ENCODE assay signal across 14 cellular contexts in the genomic region with DNA sequence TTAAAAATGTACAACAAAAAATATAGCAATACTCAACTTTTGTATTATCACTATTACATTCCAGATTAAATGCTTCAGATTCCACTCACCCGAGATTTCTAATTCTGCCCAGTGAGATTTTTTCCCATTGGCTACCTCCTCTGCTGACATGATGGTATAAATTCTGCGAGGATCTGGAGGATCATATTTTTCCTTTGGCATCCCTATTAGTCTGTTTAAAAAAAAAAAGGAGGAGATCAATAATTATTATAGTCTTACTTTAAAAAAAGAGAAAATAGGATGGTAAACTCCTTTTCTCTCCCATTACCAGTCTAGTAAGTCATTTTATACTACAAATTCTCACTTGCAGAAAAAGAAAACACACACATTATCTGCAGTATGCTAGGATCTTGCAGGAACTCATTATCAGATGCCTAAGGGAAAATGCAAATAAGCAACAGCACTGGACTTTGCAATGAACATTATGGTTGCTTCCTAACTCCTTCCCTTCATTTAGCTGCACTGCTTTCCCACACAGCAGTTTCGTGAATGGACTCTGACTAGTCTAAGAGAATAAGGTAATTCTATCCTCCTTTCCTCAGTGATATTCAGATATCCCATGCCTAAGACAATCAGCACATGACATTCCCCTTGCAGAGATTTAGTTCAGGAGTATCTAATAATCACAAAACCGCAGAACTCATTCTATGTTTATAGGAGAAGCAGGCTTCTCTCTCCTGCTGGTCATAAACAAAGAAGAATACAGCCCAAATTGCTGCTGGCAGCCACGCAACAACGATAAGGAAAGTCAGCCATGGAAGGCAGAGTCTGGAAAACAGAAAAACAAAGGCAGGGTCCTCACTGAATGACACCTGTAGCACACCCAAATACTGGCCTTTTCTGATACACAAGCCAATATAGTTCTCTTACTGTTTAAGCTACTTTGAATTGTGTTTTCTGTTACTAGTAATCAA. TPM values are rescaled to one million over a fixed set of nuclear protein-coding genes. Genes with fewer than 3 reads are reported as not detected.
A peak's percentile ranks its signal among the peaks of the same experiment; 100 is the strongest.
DNase-seq lines count a peak whose midpoint lies in the region; ATAC-seq and TF ChIP-seq lines count a peak whose summit lies in the region.
"Had no signal": no experiment of that assay in that cellular context is flagged by ENCODE, and none has a peak within 500 bp of the region (broad histone marks: within the 10 kb centered on the region; RNA-seq: fewer than 3 reads in every experiment).

No MANE protein-coding gene starts in this region.

- ATAC-seq in omental fat pad (ENCODE audit: low FRiP score), result no peak

- TF ChIP-seq CTCF in fibroblast of villous mesenchyme (IDR thresholded peaks at IDR 0.05; ENCODE audit: insufficient read depth, low read depth, low read length), result no peak
- no peak for TF ChIP-seq CTCF in omental fat pad (IDR thresholded peaks at IDR 0.05)

- H3K9ac ChIP-seq in SK-N-MC (ENCODE audit: insufficient read length), result peak overlapping the region; percentile 56

- peak in 2 of 3 experiments; percentile 0 to 6 for DNase-seq in NCI-H1417 (lab: John Stamatoyannopoulos, UW)
- DNase-seq in NCI-H1417 treated with DMSO at 0.1 percent for 48 hours (lab: John Stamatoyannopoulos, UW), result no peak
- DNase-seq in SK-N-MC (ENCODE audit: low read depth, low spot score), result peak; percentile 55
- DNase-seq in fibroblast of villous mesenchyme (ENCODE audit: low read depth), result peak; percentile 64
- DNase-seq in retina, result peak; percentile 4
- DNase-seq in omental fat pad (ENCODE audit: low spot score), result no peak
- no peak for DNase-seq in iPS-NIHi7 (ENCODE audit: extremely low spot score)
- no peak for DNase-seq in SK-N-DZ (ENCODE audit: low spot score)
- DNase-seq: activated T-cell treated with anti-CD3 and anti-CD28 coated beads, Interleukin-2, amount 50 U/mL, for 48 hours; DMS 273 treated with DMSO at 0.1 percent for 48 hours; NCI-H774 had no signal

- H3K27ac ChIP-seq in SK-N-MC, result peak overlapping the region; percentile 88
- H3K27ac ChIP-seq: 22Rv1, cardiac muscle cell, thoracic aorta had no signal

- no peaks in the 10 kb centered on the region for H3K9me3 ChIP-seq in SK-N-MC (ENCODE audit: low read depth, low read length)
- H3K9me3 ChIP-seq: thoracic aorta had no signal

- H3K4me3 ChIP-seq in SK-N-MC, result peak overlapping the region; percentile 74
- H3K4me3 ChIP-seq in fibroblast of villous mesenchyme (ENCODE audit: low read depth, low read length), result no peak overlapping the region
- H3K4me3 ChIP-seq: cardiac muscle cell, thoracic aorta had no signal

- peaks cover 5% of the 10 kb centered on the region; the same call in 1 of the 2 replicates for H3K36me3 ChIP-seq in SK-N-MC (ENCODE audit: insufficient read depth, low read length)
- H3K36me3 ChIP-seq: thoracic aorta had no signal

RNA-seq across cellular contexts. Expression of a gene that starts 42.7 kb away (rescaled TPM):
- total RNA-seq in fibroblast of villous mesenchyme (13.5 and 14.2 TPM in 2 replicates), omental fat pad (10 to 100 TPM; 21.3 to 41.6 (median 31.5) TPM)
- polyA plus RNA-seq in SK-N-DZ (2014; cell fraction: cytosol; rRNA removed), result 4.2 and 5.5 TPM in 2 replicates
- 3.8 and 4.0 TPM in 2 replicates for polyA plus RNA-seq in SK-N-DZ (2014; cell fraction: nucleus; rRNA removed)

Comparison
In these comparisons a context has a peak if more than half of its experiments do, and no peak if none do; other contexts are left out.
1. DNase-seq: peak in NCI-H1417 (2 of 3), SK-N-MC (single experiment), fibroblast of villous mesenchyme (single experiment) and retina (single experiment); none in NCI-H1417 treated with DMSO at 0.1 percent for 48 hours (single experiment), omental fat pad (single experiment), iPS-NIHi7 (single experiment) and SK-N-DZ (single experiment).